Comparison of ENCODE assay signal across 1 cellular context in genomic region chr16:2534335-2534734, GRCh38.
TF ChIP-seq lines count a peak whose summit lies in the region.

No MANE protein-coding gene starts in this region.

TF ChIP-seq in A549, 52 proteins besides CTCF, POLR2A, EP300 and RAD21:
- peak; percentile 56; the same call in 1 of the 2 replicates for TF ChIP-seq KDM1A (IDR thresholded peaks at IDR 0.05; ENCODE audit: low read depth)
